ENCODE assay signal across 39 cellular contexts in the genomic region with DNA sequence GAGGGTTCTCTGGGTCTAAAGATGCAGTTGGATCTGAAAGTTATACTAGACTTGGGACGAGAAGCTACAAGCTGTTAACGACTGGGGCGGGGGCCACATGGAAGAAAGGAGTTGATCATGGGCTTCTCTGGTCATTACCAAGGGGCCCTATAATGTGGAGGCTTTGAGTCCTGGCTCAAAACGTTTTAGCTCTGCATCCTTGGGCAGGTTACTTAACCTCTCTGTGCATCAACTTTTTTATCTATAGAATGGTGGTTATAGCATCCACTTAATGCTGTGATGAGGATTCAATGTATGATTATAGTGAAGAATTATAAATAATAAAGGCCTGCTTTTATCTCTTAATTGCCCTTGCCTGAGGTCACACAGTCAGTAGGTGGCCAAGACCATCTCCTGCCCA.
"Had no signal": no experiment of that assay in that cellular context is flagged by ENCODE, and none has a peak within 500 bp of the region (broad histone marks: within the 10 kb centered on the region; RNA-seq: fewer than 3 reads in every experiment).

No MANE protein-coding gene starts in this region.

- H3K4me1 ChIP-seq: adrenal gland, ascending aorta, breast epithelium had no signal

- H3K27ac ChIP-seq: adrenal gland, ascending aorta, body of pancreas, brain microvascular endothelial cell, breast epithelium, cardiac muscle cell had no signal

- H3K27ac Mint-ChIP-seq: activated naive CD4-positive, alpha-beta T cell treated with anti-CD3 and anti-CD28 coated beads for 36 hours; activated naive CD4-positive, alpha-beta T cell treated with anti-CD3 and anti-CD28 coated beads, Interleukin-2, amount 10 ng/mL, durations not matched to agents 7 days and 5 days; activated naive CD4-positive, alpha-beta T cell treated with anti-CD3 and anti-CD28 coated beads, Interleukin-2, amount 50 U/mL, for 24 hours; activated naive CD4-positive, alpha-beta T cell treated with anti-CD3 and anti-CD28 coated beads, Interleukin-2, amount 50 U/mL, for 72 hours; activated naive CD8-positive, alpha-beta T cell; activated naive CD8-positive, alpha-beta T cell treated with anti-CD3 and anti-CD28 coated beads for 36 hours; activated naive CD8-positive, alpha-beta T cell treated with anti-CD3 and anti-CD28 coated beads, Interleukin-2, amount 10 ng/mL, durations not matched to agents 7 days and 5 days; activated naive CD8-positive, alpha-beta T cell treated with anti-CD3 and anti-CD28 coated beads, Interleukin-2, amount 50 U/mL, for 24 hours; activated T-cell treated with anti-CD3 and anti-CD28 coated beads, Interleukin-2, amount 50 U/mL, for 24 hours; activated T-cell treated with anti-CD3 and anti-CD28 coated beads, Interleukin-2, amount 50 U/mL, for 72 hours; activated T-helper 1 cell treated with anti-CD3 and anti-CD28 coated beads, Interleukin-12 subunit alpha, Interleukin-12 subunit beta, Interleukin-2, Interleukin-4 antibody, amounts not matched to agents 30 ng/mL and 10 ng/mL and 1 ng/mL, durations not matched to agents 14 hours and 24 hours and 36 hours; activated T-helper 17 cell treated with anti-CD3 and anti-CD28 coated beads, Interleukin-2, amount 50 U/mL, for 72 hours; activated T-helper 2 cell treated with anti-CD3 and anti-CD28 coated beads, Interferon-gamma antibody, Interleukin-2, Interleukin-4, amounts not matched to agents 10 μg/mL and 5 μg/mL and 100 μg/mL, durations not matched to agents 14 hours and 24 hours and 36 hours had no signal

- H3K27me3 Mint-ChIP-seq: activated naive CD4-positive, alpha-beta T cell treated with anti-CD3 and anti-CD28 coated beads, Interleukin-2, amount 50 U/mL, for 24 hours; activated naive CD8-positive, alpha-beta T cell; activated naive CD8-positive, alpha-beta T cell treated with anti-CD3 and anti-CD28 coated beads for 36 hours; activated naive CD8-positive, alpha-beta T cell treated with anti-CD3 and anti-CD28 coated beads, Interleukin-2, amount 10 ng/mL, durations not matched to agents 7 days and 5 days; activated naive CD8-positive, alpha-beta T cell treated with anti-CD3 and anti-CD28 coated beads, Interleukin-2, amount 50 U/mL, for 24 hours; activated T-cell treated with anti-CD3 and anti-CD28 coated beads, Interleukin-2, amount 50 U/mL, for 24 hours; activated T-helper 17 cell treated with anti-CD3 and anti-CD28 coated beads, Interleukin-2, amount 50 U/mL, for 72 hours had no signal

- H3K27me3 ChIP-seq: adrenal gland, ascending aorta, body of pancreas, breast epithelium, cardiac muscle cell had no signal

- ATAC-seq: activated naive CD4-positive, alpha-beta T cell treated with anti-CD3 and anti-CD28 coated beads, Interleukin-2, amount 50 U/mL, for 72 hours; activated naive CD8-positive, alpha-beta T cell treated with anti-CD3 and anti-CD28 coated beads, Interleukin-2, amount 50 U/mL, for 24 hours; activated T-cell treated with anti-CD3 and anti-CD28 coated beads, Interleukin-2, amount 50 U/mL, for 4 hours; activated T-cell treated with anti-CD3 and anti-CD28 coated beads, Interleukin-2, amount 50 U/mL, for 72 hours; activated T-helper 17 cell treated with anti-CD3 and anti-CD28 coated beads, Interleukin-2, amount 50 U/mL, for 72 hours; body of pancreas had no signal

- H3K4me3 ChIP-seq: adrenal gland, ascending aorta, body of pancreas, breast epithelium, cardiac muscle cell had no signal

- H3K4me1 Mint-ChIP-seq: activated naive CD4-positive, alpha-beta T cell treated with anti-CD3 and anti-CD28 coated beads, Interleukin-2, amount 10 ng/mL, durations not matched to agents 7 days and 5 days; activated naive CD4-positive, alpha-beta T cell treated with anti-CD3 and anti-CD28 coated beads, Interleukin-2, amount 50 U/mL, for 24 hours; activated naive CD8-positive, alpha-beta T cell treated with anti-CD3 and anti-CD28 coated beads for 36 hours; activated naive CD8-positive, alpha-beta T cell treated with anti-CD3 and anti-CD28 coated beads, Interleukin-2, amount 10 ng/mL, durations not matched to agents 7 days and 5 days; activated naive CD8-positive, alpha-beta T cell treated with anti-CD3 and anti-CD28 coated beads, Interleukin-2, amount 50 U/mL, for 24 hours; activated T-helper 17 cell treated with anti-CD3 and anti-CD28 coated beads, Interleukin-2, amount 50 U/mL, for 72 hours; central memory CD8-positive, alpha-beta T cell had no signal

- H3K36me3 Mint-ChIP-seq: activated naive CD4-positive, alpha-beta T cell treated with anti-CD3 and anti-CD28 coated beads, Interleukin-2, amount 10 ng/mL, durations not matched to agents 7 days and 5 days; activated naive CD4-positive, alpha-beta T cell treated with anti-CD3 and anti-CD28 coated beads, Interleukin-2, amount 50 U/mL, for 24 hours; activated naive CD4-positive, alpha-beta T cell treated with anti-CD3 and anti-CD28 coated beads, Interleukin-2, amount 50 U/mL, for 72 hours; activated naive CD8-positive, alpha-beta T cell; activated naive CD8-positive, alpha-beta T cell treated with anti-CD3 and anti-CD28 coated beads for 36 hours; activated naive CD8-positive, alpha-beta T cell treated with anti-CD3 and anti-CD28 coated beads, Interleukin-2, amount 10 ng/mL, durations not matched to agents 7 days and 5 days; brain had no signal

- DNase-seq: activated effector memory CD4-positive, alpha-beta T cell treated with anti-CD3 and anti-CD28 coated beads, Interleukin-2, amount 50 U/mL, for 16 hours; activated effector memory CD4-positive, alpha-beta T cell treated with Interleukin-2 at 50 U/mL for 16 hours; activated gamma-delta T cell; activated gamma-delta T cell treated with Interleukin-2 at 50 U/mL for 16 hours; activated naive CD4-positive, alpha-beta T cell; activated naive CD4-positive, alpha-beta T cell treated with anti-CD3 and anti-CD28 coated beads for 36 hours; activated naive CD4-positive, alpha-beta T cell treated with anti-CD3 and anti-CD28 coated beads, Interleukin-2, amount 10 ng/mL, durations not matched to agents 7 days and 5 days; activated naive CD4-positive, alpha-beta T cell treated with anti-CD3 and anti-CD28 coated beads, Interleukin-2, amount 50 U/mL, for 16 hours; activated naive CD4-positive, alpha-beta T cell treated with Interleukin-2 at 50 U/mL for 16 hours; activated naive CD8-positive, alpha-beta T cell treated with anti-CD3 and anti-CD28 coated beads for 36 hours; activated naive CD8-positive, alpha-beta T cell treated with anti-CD3 and anti-CD28 coated beads, Interleukin-2, amount 10 ng/mL, durations not matched to agents 7 days and 5 days; activated naive CD8-positive, alpha-beta T cell treated with anti-CD3 and anti-CD28 coated beads, Interleukin-2, amount 50 U/mL, for 24 hours; activated T-cell treated with anti-CD3 and anti-CD28 coated beads, Interleukin-2, amount 50 U/mL, for 24 hours; activated T-cell treated with anti-CD3 and anti-CD28 coated beads, Interleukin-2, amount 50 U/mL, for 4 hours; activated T-cell treated with anti-CD3 and anti-CD28 coated beads, Interleukin-2, amount 50 U/mL, for 48 hours; activated T-cell treated with anti-CD3 and anti-CD28 coated beads, Interleukin-2, amount 50 U/mL, for 72 hours; adrenal gland; amniotic stem cell; amygdala; anterior cingulate cortex; aorta; body of pancreas; brain microvascular endothelial cell; caudate nucleus; central memory CD4-positive, alpha-beta T cell; cerebellar nuclear complex had no signal

- H3K9me3 ChIP-seq: adrenal gland, ascending aorta, body of pancreas, breast epithelium had no signal

- H3K4me3 Mint-ChIP-seq: activated naive CD4-positive, alpha-beta T cell treated with anti-CD3 and anti-CD28 coated beads for 36 hours; activated naive CD4-positive, alpha-beta T cell treated with anti-CD3 and anti-CD28 coated beads, Interleukin-2, amount 10 ng/mL, durations not matched to agents 7 days and 5 days; activated naive CD4-positive, alpha-beta T cell treated with anti-CD3 and anti-CD28 coated beads, Interleukin-2, amount 50 U/mL, for 24 hours; activated naive CD8-positive, alpha-beta T cell; activated naive CD8-positive, alpha-beta T cell treated with anti-CD3 and anti-CD28 coated beads for 36 hours; activated naive CD8-positive, alpha-beta T cell treated with anti-CD3 and anti-CD28 coated beads, Interleukin-2, amount 10 ng/mL, durations not matched to agents 7 days and 5 days; activated naive CD8-positive, alpha-beta T cell treated with anti-CD3 and anti-CD28 coated beads, Interleukin-2, amount 50 U/mL, for 24 hours; activated T-cell treated with anti-CD3 and anti-CD28 coated beads, Interleukin-2, amount 50 U/mL, for 24 hours; activated T-cell treated with anti-CD3 and anti-CD28 coated beads, Interleukin-2, amount 50 U/mL, for 4 hours; activated T-cell treated with anti-CD3 and anti-CD28 coated beads, Interleukin-2, amount 50 U/mL, for 72 hours; activated T-helper 1 cell treated with anti-CD3 and anti-CD28 coated beads, Interleukin-12 subunit alpha, Interleukin-12 subunit beta, Interleukin-2, Interleukin-4 antibody, amounts not matched to agents 30 ng/mL and 10 ng/mL and 1 ng/mL, durations not matched to agents 14 hours and 24 hours and 36 hours; activated T-helper 17 cell treated with anti-CD3 and anti-CD28 coated beads, Interleukin-2, amount 50 U/mL, for 72 hours; brain; central memory CD8-positive, alpha-beta T cell had no signal

- H3K36me3 ChIP-seq: adrenal gland, ascending aorta, brain microvascular endothelial cell, breast epithelium, cardiac muscle cell had no signal

- FAIRE-seq: astrocyte, bronchial epithelial cell had no signal
